ENCODE assay signal across 8 cellular contexts in genomic region chr11:13343931-13344717, GRCh38.
A peak's percentile ranks its signal among the peaks of the same experiment; 100 is the strongest.
DNase-seq lines count a peak whose midpoint lies in the region; ATAC-seq and TF ChIP-seq lines count a peak whose summit lies in the region.

No MANE protein-coding gene starts in this region.

- no peak overlapping the region for H2BK20ac ChIP-seq in H9 (ENCODE audit: low read depth, low read length, poor library complexity, severe bottlenecking)

- no peak overlapping the region for H2BK15ac ChIP-seq in H9 (ENCODE audit: low read depth, low read length)

- H4K8ac ChIP-seq in H9 (replicated peaks; ENCODE audit: insufficient read length, low read depth, low read length) = no peak overlapping the region

- WGBS in H9 (ENCODE audit: extremely low coverage, insufficient read length, low lambda C conversion rate) = no CpG with 5 or more reads among the region's 10 CpGs
- 71 to 74% (median 72%) methylated on average over 10 of the region's 10 CpGs for WGBS in spleen, 5 donors

- H2BK5ac ChIP-seq in H9 (ENCODE audit: insufficient read length, low read length) = no peak overlapping the region

- H3K9me3 Mint-ChIP-seq in H9 = peaks cover 0 to 2% of the 10 kb centered on the region in 2 experiments; a peak in 2 of 5 replicates

- TF ChIP-seq CTCF in H9 (conservative IDR thresholded peaks at IDR 0.05) = peak; percentile 80
- peak; percentile 57 to 85 (median 74) for TF ChIP-seq CTCF in spleen (IDR thresholded peaks at IDR 0.05 in 8 of 11, conservative IDR thresholded peaks at IDR 0.05 in 3 of 11)

- no peak overlapping the region for H2BK12ac ChIP-seq in H9 (ENCODE audit: insufficient read length, low read depth, low read length)

- H3K23me2 ChIP-seq in H9 (ENCODE audit: insufficient read length, low read depth, low read length, poor library complexity, severe bottlenecking) = no peaks in the 10 kb centered on the region

- peak; percentile 80 for DNase-seq in EH (ENCODE audit: low read depth)
- DNase-seq in H9 = peak; percentile 64
- peak; percentile 46 for DNase-seq in NCI-H1417 treated with DMSO at 0.1 percent for 48 hours (lab: John Stamatoyannopoulos, UW)
- DNase-seq in T-helper 22 cell (ENCODE audit: low read depth) = peak; percentile 21
- peak in 33 of 58 donors; percentile 13 to 73 (median 33) for DNase-seq in anterior cingulate cortex (lab: John Stamatoyannopoulos, UW)
- DNase-seq in hypothalamus (lab: John Stamatoyannopoulos, UW) = peak in 28 of 51 donors; percentile 5 to 77 (median 38)
- no peak for DNase-seq in spleen

- ATAC-seq in GM18519 (IDR thresholded peaks at IDR 0.05; ENCODE audit: low FRiP score, unreplicated experiment) = no peak

- no peak overlapping the region for H3K4me3 ChIP-seq in spleen

- no peak overlapping the region for H3K56ac ChIP-seq in H9 (ENCODE audit: insufficient read length, low read depth, low read length)

- no peak overlapping the region for H3K4ac ChIP-seq in H9 (ENCODE audit: low read depth, low read length)

- peaks cover 0 to 45% (median 2%) of the 10 kb centered on the region in 6 donors for H3K36me3 ChIP-seq in spleen

- H3K36me3 Mint-ChIP-seq in H9 (ENCODE audit: insufficient read depth in 1 of 3, low read depth in 3 of 3) = no peaks in the 10 kb centered on the region

- H3K27ac ChIP-seq in H9 (ENCODE audit: insufficient read length, low read depth, low read length) = no peak overlapping the region
- no peak overlapping the region for H3K27ac ChIP-seq in spleen

- H2BK120ac ChIP-seq in H9 (ENCODE audit: low read depth, low read length, poor library complexity, severe bottlenecking) = no peak overlapping the region

- H3K27me3 ChIP-seq in H9 (ENCODE audit: insufficient read depth, low read length) (no peaks in the 10 kb centered on the region), spleen (replicated peaks in 1 of 7) (no peaks in the 10 kb centered on the region)

- H3K23ac ChIP-seq in H9 (ENCODE audit: insufficient read length, low read depth, low read length) = no peak overlapping the region

- H3K14ac ChIP-seq in H9 (ENCODE audit: insufficient read depth, low read length) = no peak overlapping the region; the same call in 1 of the 2 replicates

- H3K79me1 ChIP-seq in H9 (ENCODE audit: insufficient read depth, low read depth, low read length, poor library complexity, severe bottlenecking) = no peaks in the 10 kb centered on the region

- no peak overlapping the region for H4K91ac ChIP-seq in H9 (ENCODE audit: insufficient read length, low read depth, low read length)

- peak overlapping the region in 1 of 3 experiments; percentile 3; a peak in 1 of 7 replicates for H3K27ac Mint-ChIP-seq in H9

- no peak overlapping the region for H3K18ac ChIP-seq in H9 (ENCODE audit: insufficient read length, low read depth, low read length)

- H4K5ac ChIP-seq in H9 (ENCODE audit: insufficient read length, low read depth, low read length) = no peak overlapping the region

- no peak overlapping the region for H3K4me3 Mint-ChIP-seq in H9

- H3K4me2 ChIP-seq in H9 (ENCODE audit: insufficient read depth, insufficient read length, low read length) = no peak overlapping the region

- no peak overlapping the region for H2AK5ac ChIP-seq in H9 (ENCODE audit: insufficient read length, low read length)

- H3K79me2 ChIP-seq in H9 (ENCODE audit: insufficient read depth, low read length) = no peaks in the 10 kb centered on the region

- H4K20me1 ChIP-seq in H9 (ENCODE audit: control insufficient read depth, insufficient read depth, insufficient read length) = no peaks in the 10 kb centered on the region

- no peak for TF ChIP-seq POLR2A in spleen (IDR thresholded peaks at IDR 0.05)

- intact Hi-C loops in spleen (cut with DNase I; ENCODE audit: low total_unique reads) = loop anchor here (10.0 kb wide), 1 partner anchor 379 kb away; no protein-coding TSS in a partner anchor

- no peaks in the 10 kb centered on the region for H3K4me1 ChIP-seq in H9 (ENCODE audit: insufficient read depth, low read length)
- H3K4me1 ChIP-seq in spleen = peaks cover 0 to 86% (median 27%) of the 10 kb centered on the region in 6 donors

- H3K9ac ChIP-seq in H9 (ENCODE audit: extremely low read depth, insufficient read length, low read length) = no peak overlapping the region

- H2AFZ ChIP-seq in H9 (ENCODE audit: low read length) = no peak overlapping the region

- H3K9me3 ChIP-seq in H9 (ENCODE audit: control insufficient read depth, low read depth, low read length) (no peaks in the 10 kb centered on the region), spleen (no peaks in the 10 kb centered on the region)

- H3K27me3 Mint-ChIP-seq in H9 (ENCODE audit: low read depth) = no peaks in the 10 kb centered on the region

- peaks cover 17 to 23% of the 10 kb centered on the region in 2 experiments for H3K4me1 Mint-ChIP-seq in H9

- no peak overlapping the region for H3T11ph ChIP-seq in H9 (ENCODE audit: low read length)
